In the genomic region with DNA sequence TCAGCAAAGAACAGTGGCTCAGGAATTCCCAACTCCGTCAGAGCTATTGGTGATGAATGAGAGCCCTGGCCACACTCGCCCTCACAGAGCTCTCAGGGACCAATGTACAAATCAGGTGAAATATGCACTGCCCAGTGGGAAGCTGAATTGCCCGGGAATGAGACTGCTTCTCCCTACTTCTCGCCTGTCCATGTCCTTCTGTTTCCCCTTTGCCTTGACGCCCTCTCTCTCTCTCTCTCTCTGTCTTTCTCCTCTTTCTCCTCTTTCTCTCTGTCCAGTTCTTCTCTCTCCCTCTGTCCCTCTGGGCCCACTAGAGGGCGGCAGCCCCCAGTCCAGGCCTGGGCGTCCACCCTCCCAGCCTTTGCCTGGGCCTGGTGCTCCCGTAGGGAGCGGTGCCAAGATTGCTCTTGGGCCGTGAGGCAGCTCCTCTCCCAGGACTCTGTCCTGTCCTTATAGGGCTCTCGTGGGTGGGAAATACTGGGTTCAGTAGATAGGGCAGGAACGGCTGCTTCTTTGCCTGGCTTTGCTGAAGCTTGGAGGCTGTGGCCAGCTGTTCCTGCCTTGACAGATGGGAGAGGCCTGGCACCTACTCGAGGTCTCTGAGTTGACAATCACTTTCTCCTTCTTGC, we compare ENCODE assay signal across 1 cellular context.
TF ChIP-seq lines count a peak whose summit lies in the region.

No MANE protein-coding gene starts in this region.

TF ChIP-seq in HepG2, 621 proteins besides CTCF, POLR2A, EP300 and RAD21 (continued from another document and continues in another):
- TF ChIP-seq ZNF3 (CRISPR knock-in tag; IDR thresholded peaks at IDR 0.05), result no peak
- 0 out of 2 replicates have a peak, but pooled peaks have one; percentile 26 for TF ChIP-seq SRF (IDR thresholded peaks at IDR 0.05; ENCODE audit: low read depth, low read length)
- peak; percentile 21; the same call in 1 of the 2 replicates for TF ChIP-seq CEBPG (CRISPR knock-in tag; IDR thresholded peaks at IDR 0.05)
- no peak for TF ChIP-seq SKI (IDR thresholded peaks at IDR 0.05; ENCODE audit: partially characterized antibody)
- TF ChIP-seq ZNF337 (CRISPR knock-in tag; IDR thresholded peaks at IDR 0.05; ENCODE audit: borderline replicate concordance, low read depth), result 0 out of 2 replicates have a peak, but pooled peaks have one; percentile 74
- no peak for TF ChIP-seq NR3C1 (CRISPR knock-in tag; IDR thresholded peaks at IDR 0.05)
- TF ChIP-seq, protein P1, sequence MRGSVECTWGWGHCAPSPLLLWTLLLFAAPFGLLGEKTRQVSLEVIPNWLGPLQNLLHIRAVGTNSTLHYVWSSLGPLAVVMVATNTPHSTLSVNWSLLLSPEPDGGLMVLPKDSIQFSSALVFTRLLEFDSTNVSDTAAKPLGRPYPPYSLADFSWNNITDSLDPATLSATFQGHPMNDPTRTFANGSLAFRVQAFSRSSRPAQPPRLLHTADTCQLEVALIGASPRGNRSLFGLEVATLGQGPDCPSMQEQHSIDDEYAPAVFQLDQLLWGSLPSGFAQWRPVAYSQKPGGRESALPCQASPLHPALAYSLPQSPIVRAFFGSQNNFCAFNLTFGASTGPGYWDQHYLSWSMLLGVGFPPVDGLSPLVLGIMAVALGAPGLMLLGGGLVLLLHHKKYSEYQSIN (CRISPR knock-in tag; IDR thresholded peaks at IDR 0.05; ENCODE audit: borderline replicate concordance), result no peak
- TF ChIP-seq, protein P2, sequence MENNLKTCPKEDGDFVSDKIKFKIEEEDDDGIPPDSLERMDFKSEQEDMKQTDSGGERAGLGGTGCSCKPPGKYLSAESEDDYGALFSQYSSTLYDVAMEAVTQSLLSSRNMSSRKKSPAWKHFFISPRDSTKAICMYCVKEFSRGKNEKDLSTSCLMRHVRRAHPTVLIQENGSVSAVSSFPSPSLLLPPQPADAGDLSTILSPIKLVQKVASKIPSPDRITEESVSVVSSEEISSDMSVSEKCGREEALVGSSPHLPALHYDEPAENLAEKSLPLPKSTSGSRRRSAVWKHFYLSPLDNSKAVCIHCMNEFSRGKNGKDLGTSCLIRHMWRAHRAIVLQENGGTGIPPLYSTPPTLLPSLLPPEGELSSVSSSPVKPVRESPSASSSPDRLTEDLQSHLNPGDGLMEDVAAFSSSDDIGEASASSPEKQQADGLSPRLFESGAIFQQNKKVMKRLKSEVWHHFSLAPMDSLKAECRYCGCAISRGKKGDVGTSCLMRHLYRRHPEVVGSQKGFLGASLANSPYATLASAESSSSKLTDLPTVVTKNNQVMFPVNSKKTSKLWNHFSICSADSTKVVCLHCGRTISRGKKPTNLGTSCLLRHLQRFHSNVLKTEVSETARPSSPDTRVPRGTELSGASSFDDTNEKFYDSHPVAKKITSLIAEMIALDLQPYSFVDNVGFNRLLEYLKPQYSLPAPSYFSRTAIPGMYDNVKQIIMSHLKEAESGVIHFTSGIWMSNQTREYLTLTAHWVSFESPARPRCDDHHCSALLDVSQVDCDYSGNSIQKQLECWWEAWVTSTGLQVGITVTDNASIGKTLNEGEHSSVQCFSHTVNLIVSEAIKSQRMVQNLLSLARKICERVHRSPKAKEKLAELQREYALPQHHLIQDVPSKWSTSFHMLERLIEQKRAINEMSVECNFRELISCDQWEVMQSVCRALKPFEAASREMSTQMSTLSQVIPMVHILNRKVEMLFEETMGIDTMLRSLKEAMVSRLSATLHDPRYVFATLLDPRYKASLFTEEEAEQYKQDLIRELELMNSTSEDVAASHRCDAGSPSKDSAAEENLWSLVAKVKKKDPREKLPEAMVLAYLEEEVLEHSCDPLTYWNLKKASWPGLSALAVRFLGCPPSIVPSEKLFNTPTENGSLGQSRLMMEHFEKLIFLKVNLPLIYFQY (CRISPR knock-in tag; IDR thresholded peaks at IDR 0.05; ENCODE audit: borderline replicate concordance), result peak; percentile 95
- no peak for TF ChIP-seq ZNF446 (CRISPR knock-in tag; IDR thresholded peaks at IDR 0.05)
- peak; percentile 54; the same call in 1 of the 2 replicates for TF ChIP-seq KDM5B (CRISPR knock-in tag; IDR thresholded peaks at IDR 0.05; ENCODE audit: borderline replicate concordance)
- no peak for TF ChIP-seq ZKSCAN5 (CRISPR knock-in tag; IDR thresholded peaks at IDR 0.05)
- TF ChIP-seq CCDC6 (CRISPR knock-in tag; IDR thresholded peaks at IDR 0.05), result peak; percentile 93
- TF ChIP-seq NR2F2 (IDR thresholded peaks at IDR 0.05; ENCODE audit: borderline replicate concordance, low read depth), result no peak
- no peak for TF ChIP-seq ZNF414 (CRISPR knock-in tag; IDR thresholded peaks at IDR 0.05)
- no peak for TF ChIP-seq SIX1 (CRISPR knock-in tag; IDR thresholded peaks at IDR 0.05; ENCODE audit: borderline replicate concordance)
- no peak for TF ChIP-seq ZBTB21 (CRISPR knock-in tag; IDR thresholded peaks at IDR 0.05)
- TF ChIP-seq ATF1 (CRISPR knock-in tag; IDR thresholded peaks at IDR 0.05), result no peak
- no peak for TF ChIP-seq KAT7 (CRISPR knock-in tag; IDR thresholded peaks at IDR 0.05; ENCODE audit: borderline replicate concordance)
- TF ChIP-seq KDM2A (CRISPR knock-in tag; IDR thresholded peaks at IDR 0.05; ENCODE audit: borderline replicate concordance, low read depth), result peak; percentile 82
- TF ChIP-seq MAF1 (CRISPR knock-in tag; IDR thresholded peaks at IDR 0.05; ENCODE audit: borderline replicate concordance), result no peak
- peak; percentile 63 for TF ChIP-seq ZNF781 (CRISPR knock-in tag; IDR thresholded peaks at IDR 0.05; ENCODE audit: borderline replicate concordance, not compliant biosample characterization)
- no peak for TF ChIP-seq HOXA7 (CRISPR knock-in tag; IDR thresholded peaks at IDR 0.05)
- TF ChIP-seq NKX3-1 (CRISPR knock-in tag; IDR thresholded peaks at IDR 0.05), result no peak; the same call in 1 of the 2 replicates
- TF ChIP-seq HNRNPH1 (optimal IDR thresholded peaks at IDR 0.05; ENCODE audit: low read depth, low read length), result no peak
- no peak for TF ChIP-seq ZNF256 (CRISPR knock-in tag; conservative IDR thresholded peaks at IDR 0.05)
- TF ChIP-seq ZFP36L1 (CRISPR knock-in tag; IDR thresholded peaks at IDR 0.05), result no peak
- 0 out of 2 replicates have a peak, but pooled peaks have one; percentile 3 for TF ChIP-seq HNF4G (IDR thresholded peaks at IDR 0.05; ENCODE audit: borderline replicate concordance, low read depth, low read length)
- TF ChIP-seq HNF4G (CRISPR knock-in tag; IDR thresholded peaks at IDR 0.05; ENCODE audit: borderline replicate concordance, low read depth), result no peak
- TF ChIP-seq POGZ (CRISPR knock-in tag; IDR thresholded peaks at IDR 0.05), result no peak; the same call in 1 of the 2 replicates
- TF ChIP-seq ZFX (CRISPR knock-in tag; IDR thresholded peaks at IDR 0.05; ENCODE audit: low read depth), result peak; percentile 95
- TF ChIP-seq, protein P3, sequence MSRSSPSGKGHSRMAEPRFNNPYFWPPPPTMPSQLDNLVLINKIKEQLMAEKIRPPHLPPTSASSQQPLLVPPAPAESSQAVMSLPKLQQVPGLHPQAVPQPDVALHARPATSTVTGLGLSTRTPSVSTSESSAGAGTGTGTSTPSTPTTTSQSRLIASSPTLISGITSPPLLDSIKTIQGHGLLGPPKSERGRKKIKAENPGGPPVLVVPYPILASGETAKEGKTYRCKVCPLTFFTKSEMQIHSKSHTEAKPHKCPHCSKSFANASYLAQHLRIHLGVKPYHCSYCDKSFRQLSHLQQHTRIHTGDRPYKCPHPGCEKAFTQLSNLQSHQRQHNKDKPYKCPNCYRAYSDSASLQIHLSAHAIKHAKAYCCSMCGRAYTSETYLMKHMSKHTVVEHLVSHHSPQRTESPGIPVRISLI (CRISPR knock-in tag; IDR thresholded peaks at IDR 0.05; ENCODE audit: borderline replicate concordance), result no peak
- peak; percentile 89 for TF ChIP-seq TMF1 (CRISPR knock-in tag; IDR thresholded peaks at IDR 0.05; ENCODE audit: low read depth)
- 0 out of 2 replicates have a peak, but pooled peaks have one; percentile 52 for TF ChIP-seq RFXANK (CRISPR knock-in tag; IDR thresholded peaks at IDR 0.05)
- TF ChIP-seq BORCS8-MEF2B (CRISPR knock-in tag; IDR thresholded peaks at IDR 0.05), result peak; percentile 75
- no peak for TF ChIP-seq RFX3 (CRISPR knock-in tag; IDR thresholded peaks at IDR 0.05)
- TF ChIP-seq ZNF382 (CRISPR knock-in tag; IDR thresholded peaks at IDR 0.05; ENCODE audit: borderline replicate concordance), result no peak
- TF ChIP-seq GATAD1 (CRISPR knock-in tag; IDR thresholded peaks at IDR 0.05), result no peak; the same call in 1 of the 2 replicates
- TF ChIP-seq ZNF574 (CRISPR knock-in tag; IDR thresholded peaks at IDR 0.05), result peak; percentile 56; the same call in 1 of the 2 replicates
- no peak; the same call in 1 of the 2 replicates for TF ChIP-seq ZNF251 (CRISPR knock-in tag; IDR thresholded peaks at IDR 0.05)
- no peak for TF ChIP-seq ATM (IDR thresholded peaks at IDR 0.05; ENCODE audit: borderline replicate concordance)
- no peak for TF ChIP-seq ZSCAN31 (CRISPR knock-in tag; IDR thresholded peaks at IDR 0.05; ENCODE audit: low read depth)
- TF ChIP-seq SIX4 (CRISPR knock-in tag; IDR thresholded peaks at IDR 0.05), result no peak
- peak; percentile 49; the same call in 1 of the 2 replicates for TF ChIP-seq ZNF563 (CRISPR knock-in tag; IDR thresholded peaks at IDR 0.05)
- TF ChIP-seq TIGD3 (CRISPR knock-in tag; IDR thresholded peaks at IDR 0.05; ENCODE audit: borderline replicate concordance), result no peak
- peak; percentile 65; the same call in 1 of the 2 replicates for TF ChIP-seq TFAP4 (IDR thresholded peaks at IDR 0.05; ENCODE audit: borderline replicate concordance, low read depth)
- no peak for TF ChIP-seq PRDM15 (CRISPR knock-in tag; IDR thresholded peaks at IDR 0.05)
- TF ChIP-seq HNRNPK (IDR thresholded peaks at IDR 0.05; ENCODE audit: low read depth, low read length, poor library complexity, severe bottlenecking), result no peak
- TF ChIP-seq ZNF777 (CRISPR knock-in tag; IDR thresholded peaks at IDR 0.05), result no peak
- TF ChIP-seq STAG1 (CRISPR knock-in tag; IDR thresholded peaks at IDR 0.05), result peak; percentile 92
